8 cellular contexts compared by ENCODE assay signal in the genomic region with DNA sequence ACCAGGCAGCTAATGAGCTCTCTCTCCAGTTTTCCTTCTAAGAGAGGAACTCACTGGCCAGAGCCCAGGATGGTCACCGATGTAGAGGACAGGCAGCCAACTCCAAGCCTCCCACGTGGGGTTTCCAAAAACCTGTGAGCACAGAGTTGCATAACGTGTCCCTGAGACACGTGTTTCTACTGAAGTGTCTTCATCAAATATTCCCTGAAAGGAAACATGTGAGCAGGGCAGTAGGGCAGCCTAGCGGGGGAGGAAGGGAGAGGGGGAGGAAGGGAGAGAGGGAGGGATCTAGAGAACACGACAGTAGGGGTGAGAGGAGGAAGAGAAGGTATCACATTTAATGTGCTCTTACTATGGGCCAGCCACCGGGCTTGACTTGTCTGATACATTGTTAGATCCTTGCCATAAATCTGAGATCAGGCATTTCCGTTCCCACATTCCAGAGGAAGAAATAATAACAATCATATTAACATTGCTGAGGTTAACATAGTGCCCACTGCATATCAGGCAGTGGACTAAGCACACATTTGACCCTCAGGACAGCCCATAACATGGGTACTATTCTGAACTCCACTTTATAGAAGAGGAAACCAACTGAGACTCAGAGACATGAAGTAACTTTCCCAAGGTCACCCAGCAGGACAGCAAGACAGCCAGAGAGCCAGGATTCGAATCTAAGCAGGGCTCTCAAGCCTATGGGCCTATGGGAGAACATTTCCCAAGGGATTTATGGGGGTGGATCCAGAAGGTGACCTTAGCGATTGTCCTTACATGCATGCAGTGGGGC. TPM values are rescaled to one million over a fixed set of nuclear protein-coding genes. Genes with fewer than 3 reads are reported as not detected.
A peak's percentile ranks its signal among the peaks of the same experiment; 100 is the strongest.
DNase-seq lines count a peak whose midpoint lies in the region; ATAC-seq lines count a peak whose summit lies in the region.

No MANE protein-coding gene starts in this region.

- H3K27me3 ChIP-seq in effector memory CD4-positive, alpha-beta T cell (replicated peaks; ENCODE audit: control insufficient read depth, insufficient read depth, low read length, poor library complexity, severe bottlenecking): no peaks in the 10 kb centered on the region

- ATAC-seq in naive thymus-derived CD8-positive, alpha-beta T cell: no peak
- ATAC-seq in GM18519 (IDR thresholded peaks at IDR 0.05; ENCODE audit: low FRiP score, unreplicated experiment): no peak

- H3K4me1 ChIP-seq in effector memory CD4-positive, alpha-beta T cell (ENCODE audit: control insufficient read depth, insufficient read depth, low read length, poor library complexity, severe bottlenecking): peaks cover 12% of the 10 kb centered on the region

- no peaks in the 10 kb centered on the region for H3K9me3 Mint-ChIP-seq in naive thymus-derived CD8-positive, alpha-beta T cell

- DNase-seq in EH (ENCODE audit: low read depth): peak; percentile 90
- peak; percentile 57 for DNase-seq in SK-MEL-5 (ENCODE audit: low read depth, low spot score)
- DNase-seq in foreskin melanocyte: peak; percentile 24
- peak; percentile 69 for DNase-seq in pons (ENCODE audit: low spot score)
- no peak for DNase-seq in effector memory CD4-positive, alpha-beta T cell
- no peak for DNase-seq in naive thymus-derived CD8-positive, alpha-beta T cell
- DNase-seq in NCI-H1436 (lab: John Stamatoyannopoulos, UW): no peak

- H3K4me1 Mint-ChIP-seq in naive thymus-derived CD8-positive, alpha-beta T cell: peaks cover 8 to 25% (median 10%) of the 10 kb centered on the region in 4 donors

- peak overlapping the region in 1 of 10 donors; percentile 58 for H3K27ac Mint-ChIP-seq in naive thymus-derived CD8-positive, alpha-beta T cell

- no peak overlapping the region for H3K4me3 Mint-ChIP-seq in naive thymus-derived CD8-positive, alpha-beta T cell

- H3K27me3 Mint-ChIP-seq in naive thymus-derived CD8-positive, alpha-beta T cell: no peaks in the 10 kb centered on the region

- H3K36me3 Mint-ChIP-seq in naive thymus-derived CD8-positive, alpha-beta T cell: no peaks in the 10 kb centered on the region

- no peak overlapping the region for H3K4me3 ChIP-seq in effector memory CD4-positive, alpha-beta T cell (ENCODE audit: insufficient read depth, low read depth, low read length, poor library complexity, severe bottlenecking)

- no peaks in the 10 kb centered on the region for H3K36me3 ChIP-seq in effector memory CD4-positive, alpha-beta T cell (ENCODE audit: control insufficient read depth, insufficient read depth, low read length)

- POLR2A ChIA-PET in naive thymus-derived CD8-positive, alpha-beta T cell (lab: Charles Lee): no interaction called here

- in situ Hi-C loops in SK-MEL-5 (cut with HindIII; ENCODE audit: low pct_unique_long_range_greater_than_20kb, low sequenced_read_pairs): no loop called here

- H3K27ac ChIP-seq in effector memory CD4-positive, alpha-beta T cell (ENCODE audit: insufficient read depth, low read length, poor library complexity, severe bottlenecking): no peak overlapping the region

- H3K9me3 ChIP-seq in effector memory CD4-positive, alpha-beta T cell (ENCODE audit: control insufficient read depth, low read length): no peaks in the 10 kb centered on the region

RNA-seq across cellular contexts. Expression of a gene that starts 4.5 kb away (rescaled TPM):
- 23.6 and 31.0 TPM in 2 replicates for total RNA-seq in SK-MEL-5 (2014; rRNA removed; shearing (Covaris generic))
- 58.1 and 60.4 TPM in 2 replicates for polyA plus RNA-seq in SK-MEL-5 (2015; cell fraction: cytosol; rRNA removed)
- 12.6 and 25.7 TPM in 2 replicates for polyA plus RNA-seq in SK-MEL-5 (2015; cell fraction: nucleus; rRNA removed)
- 10 to 100 TPM; 58.7 to 62.5 TPM for total RNA-seq in naive thymus-derived CD8-positive, alpha-beta T cell
- 10 to 100 TPM; 34.2 to 46.1 (median 36.2) TPM for polyA plus RNA-seq in naive thymus-derived CD8-positive, alpha-beta T cell

RNA-seq across cellular contexts. Expression of a gene that starts 10.3 kb away (rescaled TPM):
- total RNA-seq in SK-MEL-5 (2014; rRNA removed; shearing (Covaris generic)): 16.1 and 17.5 TPM in 2 replicates
- polyA plus RNA-seq in SK-MEL-5 (2015; cell fraction: cytosol; rRNA removed): 31.9 and 33.9 TPM in 2 replicates
- 7.1 and 10.8 TPM in 2 replicates for polyA plus RNA-seq in SK-MEL-5 (2015; cell fraction: nucleus; rRNA removed)
- under 1 TPM; 0.25 to 0.31 TPM for total RNA-seq in naive thymus-derived CD8-positive, alpha-beta T cell
- polyA plus RNA-seq in naive thymus-derived CD8-positive, alpha-beta T cell: under 1 TPM in 2 of 3 donors, not detected in 1; 0.09 to 0.24 TPM

RNA-seq across cellular contexts. Expression of a gene that starts 19.6 kb away (rescaled TPM):
- not detected in 2 replicates for total RNA-seq in SK-MEL-5 (2014; rRNA removed; shearing (Covaris generic))
- 0.05 TPM in 1 of 2 replicates, not detected in the other for polyA plus RNA-seq in SK-MEL-5 (2015; cell fraction: cytosol; rRNA removed)
- not detected in 2 replicates for polyA plus RNA-seq in SK-MEL-5 (2015; cell fraction: nucleus; rRNA removed)
- total RNA-seq in naive thymus-derived CD8-positive, alpha-beta T cell: under 1 TPM in 1 of 2 experiments, not detected in 1; 0.47 TPM
- under 1 TPM in 2 of 3 donors, not detected in 1; 0.42 to 0.55 TPM for polyA plus RNA-seq in naive thymus-derived CD8-positive, alpha-beta T cell

RNA-seq across cellular contexts. Expression of a gene that starts 49.6 kb away (rescaled TPM):
- total RNA-seq in SK-MEL-5 (2014; rRNA removed; shearing (Covaris generic)): 0.77 and 1.5 TPM in 2 replicates
- polyA plus RNA-seq in SK-MEL-5 (2015; cell fraction: cytosol; rRNA removed): 7.0 and 8.7 TPM in 2 replicates
- 3.7 and 3.9 TPM in 2 replicates for polyA plus RNA-seq in SK-MEL-5 (2015; cell fraction: nucleus; rRNA removed)
- total RNA-seq in naive thymus-derived CD8-positive, alpha-beta T cell: 10 to 100 TPM; 13.6 to 13.9 TPM
- 10 to 100 TPM; 11.6 to 13.5 (median 13.4) TPM for polyA plus RNA-seq in naive thymus-derived CD8-positive, alpha-beta T cell

RNA-seq across cellular contexts. Expression of a gene that starts 50.4 kb away (rescaled TPM):
- total RNA-seq in SK-MEL-5 (2014; rRNA removed; shearing (Covaris generic)): 0.42 and 0.59 TPM in 2 replicates
- 1.5 and 3.5 TPM in 2 replicates for polyA plus RNA-seq in SK-MEL-5 (2015; cell fraction: cytosol; rRNA removed)
- polyA plus RNA-seq in SK-MEL-5 (2015; cell fraction: nucleus; rRNA removed): 5.7 and 8.8 TPM in 2 replicates
- total RNA-seq in naive thymus-derived CD8-positive, alpha-beta T cell: not detected
- polyA plus RNA-seq in naive thymus-derived CD8-positive, alpha-beta T cell: not detected

Comparison
In these comparisons a context has a peak if more than half of its experiments do, and no peak if none do; other contexts are left out.
1. DNase-seq: peak in EH (single experiment), SK-MEL-5 (single experiment), foreskin melanocyte (single experiment) and pons (single experiment); none in effector memory CD4-positive, alpha-beta T cell (0 of 3), naive thymus-derived CD8-positive, alpha-beta T cell (0 of 10) and NCI-H1436 (single experiment).
2. RNA of a gene that starts 10.3 kb away (total RNA-seq): 16.1 to 17.5 TPM in SK-MEL-5; 0.25 to 0.31 TPM in naive thymus-derived CD8-positive, alpha-beta T cell; every median in the first group is over 10 times any median in the second.